In genomic region chr12:102425109-102426009, GRCh38 we compare ENCODE assay signal across 22 cellular contexts. TPM values are rescaled to one million over a fixed set of nuclear protein-coding genes. Genes with fewer than 3 reads are reported as not detected.
"Had no signal": no experiment of that assay in that cellular context is flagged by ENCODE, and none has a peak within 500 bp of the region (broad histone marks: within the 10 kb centered on the region; RNA-seq: fewer than 3 reads in every experiment).

No MANE protein-coding gene starts in this region.

- H3K36me3 Mint-ChIP-seq: activated naive CD8-positive, alpha-beta T cell treated with anti-CD3 and anti-CD28 coated beads, Interleukin-2, amount 10 ng/mL, durations not matched to agents 7 days and 5 days; brain; T-cell had no signal

- H3K4me3 ChIP-seq: dorsolateral prefrontal cortex, pancreas, thyroid gland had no signal

- H3K27me3 ChIP-seq: dorsolateral prefrontal cortex, neutrophil, pancreas, thyroid gland had no signal

- H3K27ac Mint-ChIP-seq: activated B cell treated with CpG ODN at 0.5 μM for 24 hours; activated CD4-positive, alpha-beta memory T cell treated with anti-CD3 and anti-CD28 coated beads, Interleukin-2, amount 10 ng/mL, durations not matched to agents 7 days and 5 days; activated CD8-positive, alpha-beta memory T cell treated with anti-CD3 and anti-CD28 coated beads, Interleukin-2, amount 10 ng/mL, durations not matched to agents 7 days and 5 days; activated naive CD8-positive, alpha-beta T cell treated with anti-CD3 and anti-CD28 coated beads, Interleukin-2, amount 10 ng/mL, durations not matched to agents 7 days and 5 days; naive thymus-derived CD4-positive, alpha-beta T cell; T-cell had no signal

- H3K27ac ChIP-seq: dorsolateral prefrontal cortex, epithelial cell of prostate, neutrophil, pancreas had no signal

- H3K36me3 ChIP-seq: neutrophil, pancreas, thyroid gland had no signal

- DNase-seq: activated B cell treated with CpG ODN at 0.5 μM for 24 hours; activated CD4-positive, alpha-beta memory T cell treated with anti-CD3 and anti-CD28 coated beads, Interleukin-2, amount 10 ng/mL, durations not matched to agents 7 days and 5 days; activated CD4-positive, alpha-beta T cell treated with anti-CD3 and anti-CD28 coated beads for 48 hours; activated CD8-positive, alpha-beta memory T cell treated with anti-CD3 and anti-CD28 coated beads, Interleukin-2, amount 10 ng/mL, durations not matched to agents 7 days and 5 days; activated naive CD4-positive, alpha-beta T cell; activated naive CD8-positive, alpha-beta T cell treated with anti-CD3 and anti-CD28 coated beads, Interleukin-2, amount 10 ng/mL, durations not matched to agents 7 days and 5 days; central memory CD4-positive, alpha-beta T cell; dorsolateral prefrontal cortex; head of caudate nucleus; kidney; mesenchymal stem cell; naive thymus-derived CD4-positive, alpha-beta T cell; pancreas; stimulated activated CD4-positive, alpha-beta T cell treated with anti-CD3 and anti-CD28 coated beads, Interleukin-12 subunit alpha, Interleukin-12 subunit beta, amount 100 ng/mL, for 4 hours; stimulated activated CD4-positive, alpha-beta T cell treated with anti-CD3 and anti-CD28 coated beads, Interleukin-1b, Interleukin-23, amount 100 ng/mL, for 48 hours; stimulated activated CD8-positive, alpha-beta memory T cell treated with anti-CD3 and anti-CD28 coated beads, Interleukin-4, amount 100 ng/mL, for 48 hours; stimulated activated naive CD4-positive, alpha-beta T cell; T-cell; thyroid gland had no signal

- H3K4me1 Mint-ChIP-seq: activated B cell treated with CpG ODN at 0.5 μM for 24 hours had no signal

- H3K27me3 Mint-ChIP-seq: activated B cell treated with CpG ODN at 0.5 μM for 24 hours; activated CD4-positive, alpha-beta memory T cell treated with anti-CD3 and anti-CD28 coated beads, Interleukin-2, amount 10 ng/mL, durations not matched to agents 7 days and 5 days had no signal

- H3K4me3 Mint-ChIP-seq: activated B cell treated with CpG ODN at 0.5 μM for 24 hours; activated CD4-positive, alpha-beta memory T cell treated with anti-CD3 and anti-CD28 coated beads, Interleukin-2, amount 10 ng/mL, durations not matched to agents 7 days and 5 days; activated CD8-positive, alpha-beta memory T cell treated with anti-CD3 and anti-CD28 coated beads, Interleukin-2, amount 10 ng/mL, durations not matched to agents 7 days and 5 days; activated naive CD8-positive, alpha-beta T cell treated with anti-CD3 and anti-CD28 coated beads, Interleukin-2, amount 10 ng/mL, durations not matched to agents 7 days and 5 days; brain; naive thymus-derived CD4-positive, alpha-beta T cell; T-cell had no signal

- ATAC-seq: activated CD8-positive, alpha-beta memory T cell treated with anti-CD3 and anti-CD28 coated beads, Interleukin-2, amount 10 ng/mL, durations not matched to agents 7 days and 5 days; naive thymus-derived CD4-positive, alpha-beta T cell; T-cell had no signal

- H3K9me3 Mint-ChIP-seq: activated B cell treated with CpG ODN at 0.5 μM for 24 hours; activated CD4-positive, alpha-beta memory T cell treated with anti-CD3 and anti-CD28 coated beads, Interleukin-2, amount 10 ng/mL, durations not matched to agents 7 days and 5 days had no signal

- H3K9me3 ChIP-seq: neutrophil, pancreas, thyroid gland had no signal

RNA-seq across cellular contexts. Expression of gene IGF1, which starts 55.0 kb away (rescaled TPM):
- total RNA-seq: activated B cell treated with CpG ODN at 0.5 μM for 24 hours had no signal
